In genomic region chr6:118897386-118897785, GRCh38 we compare ENCODE assay signal across 15 cellular contexts. TPM values are rescaled to one million over a fixed set of nuclear protein-coding genes. Genes with fewer than 3 reads are reported as not detected.
DNase-seq lines count a peak whose midpoint lies in the region; ATAC-seq, FAIRE-seq and TF ChIP-seq lines count a peak whose summit lies in the region.
"Had no signal": no experiment of that assay in that cellular context is flagged by ENCODE, and none has a peak within 500 bp of the region (broad histone marks: within the 10 kb centered on the region; RNA-seq: fewer than 3 reads in every experiment).

No MANE protein-coding gene starts in this region.

- H3K4me3 Mint-ChIP-seq in CD8-positive, alpha-beta memory T cell: peak overlapping the region in 6 of 7 donors; percentile 34 to 71 (median 53)
- peak overlapping the region; percentile 26 for H3K4me3 Mint-ChIP-seq in T-helper 17 cell
- H3K4me3 Mint-ChIP-seq: mesothelial cell of epicardium had no signal

- no peak for TF ChIP-seq RAD21 in A549 (conservative IDR thresholded peaks at IDR 0.05 in 1 of 2, IDR thresholded peaks at IDR 0.05 in 1 of 2)

- CTCF ChIA-PET in A549 (lab: Yijun Ruan, JAX): interaction anchor here (0.5 to 1.2 kb wide), 5 partner anchors 10 to 213 kb away, joined by 3 to 4 read pairs (median 3); no protein-coding TSS in a partner anchor
- CTCF ChIA-PET in CD8-positive, alpha-beta memory T cell (lab: Charles Lee): interaction anchor here (1.0 to 5.4 kb wide), 7 partner anchors 32 to 213 kb away, joined by 3 to 44 read pairs (median 4); no protein-coding TSS in a partner anchor

- H3K9ac ChIP-seq in mesenchymal stem cell (ENCODE audit: low read length): no peak overlapping the region

- H3K27ac Mint-ChIP-seq in CD8-positive, alpha-beta memory T cell: peak overlapping the region in 6 of 8 donors; percentile 18 to 66 (median 42)
- H3K27ac Mint-ChIP-seq in T-helper 17 cell: peak overlapping the region; percentile 9
- H3K27ac Mint-ChIP-seq: mesothelial cell of epicardium had no signal

- H3K4me1 ChIP-seq in A549 (peaks cover 15% of the 10 kb centered on the region; the same call in 2 of the 3 replicates), mesenchymal stem cell (ENCODE audit: control insufficient read depth, insufficient read depth, low read depth, low read length) (peaks cover 3% of the 10 kb centered on the region)
- H3K4me1 ChIP-seq in CD8-positive, alpha-beta memory T cell (ENCODE audit: insufficient read depth, low read length): peaks cover 59% of the 10 kb centered on the region
- H3K4me1 ChIP-seq: prostate gland had no signal

- no peak overlapping the region for H3K14ac ChIP-seq in mesenchymal stem cell (ENCODE audit: low read length in 2 of 2)

- peaks cover 2% of the 10 kb centered on the region for H3K79me1 ChIP-seq in mesenchymal stem cell (replicated peaks; ENCODE audit: low read length, poor library complexity, severe bottlenecking)

- POLR2A ChIA-PET in A549 (lab: Yijun Ruan, JAX): no interaction called here
- POLR2A ChIA-PET in CD8-positive, alpha-beta memory T cell (lab: Charles Lee): interaction anchor here (0.6 to 2.0 kb wide), 7 partner anchors 36 to 1414 kb away, joined by 3 to 8 read pairs (median 3); partner anchors contain the start of gene MCM9

- no peaks in the 10 kb centered on the region for H3K27me3 ChIP-seq in CD8-positive, alpha-beta memory T cell (ENCODE audit: insufficient read depth, low read length, poor library complexity, severe bottlenecking)
- no peaks in the 10 kb centered on the region for H3K27me3 ChIP-seq in mesenchymal stem cell (ENCODE audit: control insufficient read depth in 1 of 2, insufficient read depth in 1 of 2, low read length in 2 of 2)
- H3K27me3 ChIP-seq: tibial artery had no signal

- FAIRE-seq in A549 (lab: Jason Lieb, UNC): no peak
- FAIRE-seq: islet of Langerhans had no signal

- no peak overlapping the region for H2AK5ac ChIP-seq in mesenchymal stem cell (ENCODE audit: low read length, severe bottlenecking)

- H3K4me2 ChIP-seq in A549 (peak overlapping the region; percentile 76; the same call in 1 of the 3 replicates), mesenchymal stem cell (ENCODE audit: low read length, poor library complexity, severe bottlenecking) (no peak overlapping the region)

- H2BK12ac ChIP-seq in mesenchymal stem cell (ENCODE audit: low read length in 2 of 2): no peak overlapping the region

- peaks cover 7 to 58% (median 13%) of the 10 kb centered on the region in 3 donors for H3K36me3 Mint-ChIP-seq in CD8-positive, alpha-beta memory T cell
- H3K36me3 Mint-ChIP-seq in T-helper 17 cell (ENCODE audit: low read depth): peaks cover 13% of the 10 kb centered on the region

- no peak overlapping the region for H3K18ac ChIP-seq in mesenchymal stem cell (ENCODE audit: low read depth in 1 of 2, low read length in 2 of 2)

- H3K27ac ChIP-seq in A549: peak overlapping the region; percentile 87 to 91
- H3K27ac ChIP-seq in CD8-positive, alpha-beta memory T cell (ENCODE audit: low read depth, low read length): no peak overlapping the region
- no peak overlapping the region for H3K27ac ChIP-seq in mesenchymal stem cell (ENCODE audit: low read length, poor library complexity, severe bottlenecking)
- H3K27ac ChIP-seq: prostate gland, tibial artery had no signal

- H3K27me3 Mint-ChIP-seq in CD8-positive, alpha-beta memory T cell: peaks cover 0 to 3% of the 10 kb centered on the region in 2 donors
- no peaks in the 10 kb centered on the region for H3K27me3 Mint-ChIP-seq in T-helper 17 cell

- no peak overlapping the region for H3K4ac ChIP-seq in mesenchymal stem cell (ENCODE audit: low read depth in 1 of 2, low read length in 2 of 2)

- H3K9me3 ChIP-seq in A549 (no peaks in the 10 kb centered on the region), T-helper 17 cell (ENCODE audit: control insufficient read depth, low read length, poor library complexity, severe bottlenecking) (no peaks in the 10 kb centered on the region), mesenchymal stem cell (ENCODE audit: control insufficient read depth, low read length) (no peaks in the 10 kb centered on the region)
- H3K9me3 ChIP-seq in CD8-positive, alpha-beta memory T cell (ENCODE audit: low read length): no peaks in the 10 kb centered on the region
- H3K9me3 ChIP-seq: prostate gland, tibial artery had no signal

- DNase-seq in A549 (ENCODE audit: low read depth in 1 of 2, low spot score in 1 of 2) (no peak), T-helper 17 cell (no peak), mesenchymal stem cell (no peak), GM10266 (ENCODE audit: extremely low spot score) (no peak), DMS79 (lab: John Stamatoyannopoulos, UW) (no peak)
- no peak for DNase-seq in CD8-positive, alpha-beta memory T cell
- DNase-seq: aorta; NCI-H2171 treated with DMSO at 0.1 percent for 48 hours; stimulated activated CD4-positive, alpha-beta T cell treated with anti-CD3 and anti-CD28 coated beads, Interleukin-15, amount 100 ng/mL, for 24 hours; tibial artery had no signal

- no peak overlapping the region for H2BK120ac ChIP-seq in mesenchymal stem cell (ENCODE audit: low read depth, low read length)

- no peak overlapping the region for H4K91ac ChIP-seq in mesenchymal stem cell (ENCODE audit: low read length)

- TF ChIP-seq CTCF in A549 (IDR thresholded peaks at IDR 0.05): no peak
- no peak for TF ChIP-seq CTCF in GM10266 (IDR thresholded peaks at IDR 0.05; ENCODE audit: control insufficient read depth, insufficient read depth, low read depth, missing control alignments)

- H4K8ac ChIP-seq in mesenchymal stem cell (ENCODE audit: low read length): no peak overlapping the region

- H3K23ac ChIP-seq in mesenchymal stem cell (ENCODE audit: low read length in 2 of 2): no peak overlapping the region

- peak overlapping the region; percentile 31 for H2BK5ac ChIP-seq in mesenchymal stem cell (ENCODE audit: low read depth, low read length, poor library complexity, severe bottlenecking)

- no peak for TF ChIP-seq EP300 in A549 (IDR thresholded peaks at IDR 0.05)

- peaks cover 8% of the 10 kb centered on the region for H3K36me3 ChIP-seq in CD8-positive, alpha-beta memory T cell (ENCODE audit: insufficient read depth, low read length)
- peaks cover 0 to 24% of the 10 kb centered on the region in 2 experiments for H3K36me3 ChIP-seq in mesenchymal stem cell (ENCODE audit: control insufficient read depth in 1 of 2, insufficient read depth in 2 of 2, low read depth in 1 of 2, low read length in 2 of 2)
- H3K36me3 ChIP-seq: prostate gland had no signal

- TF ChIP-seq POLR2A in A549 (IDR thresholded peaks at IDR 0.05; ENCODE audit: low read length): no peak

- peaks cover 57 to 73% (median 69%) of the 10 kb centered on the region in 3 donors for H3K4me1 Mint-ChIP-seq in CD8-positive, alpha-beta memory T cell
- H3K4me1 Mint-ChIP-seq in T-helper 17 cell: peaks cover 52% of the 10 kb centered on the region

- no peak overlapping the region for H2BK15ac ChIP-seq in mesenchymal stem cell (ENCODE audit: low read depth, poor library complexity, severe bottlenecking)

- H3K9me3 Mint-ChIP-seq in CD8-positive, alpha-beta memory T cell: peaks cover 0 to 1% (median 0%) of the 10 kb centered on the region in 5 donors
- H3K9me3 Mint-ChIP-seq: mesothelial cell of epicardium had no signal

- H2AFZ ChIP-seq in mesenchymal stem cell (ENCODE audit: low read depth, low read length): no peak overlapping the region

- ATAC-seq in A549: no peak
- ATAC-seq in T-helper 17 cell: no peak
- no peak for ATAC-seq in GM18867 (IDR thresholded peaks at IDR 0.05; ENCODE audit: unreplicated experiment)
- no peak for ATAC-seq in GM21786 (IDR thresholded peaks at IDR 0.05; ENCODE audit: unreplicated experiment)

- H3K4me3 ChIP-seq in A549: no peak overlapping the region
- no peak overlapping the region for H3K4me3 ChIP-seq in CD8-positive, alpha-beta memory T cell (ENCODE audit: low read length)
- H3K4me3 ChIP-seq in mesenchymal stem cell (ENCODE audit: insufficient read depth in 1 of 2, low read depth in 1 of 2, low read length in 2 of 2): no peak overlapping the region
- H3K4me3 ChIP-seq: prostate gland, tibial artery had no signal

TF ChIP-seq in A549, 52 proteins besides CTCF, POLR2A, EP300 and RAD21 (continues in another document):
- TF ChIP-seq TP53 (CRISPR knock-in tag; IDR thresholded peaks at IDR 0.05) (no peak), NFE2L2 (conservative IDR thresholded peaks at IDR 0.05; ENCODE audit: low read length) (no peak), CBX8 (IDR thresholded peaks at IDR 0.05) (no peak), FOXS1 (CRISPR knock-in tag; IDR thresholded peaks at IDR 0.05) (no peak), ZSCAN20 (CRISPR knock-in tag; IDR thresholded peaks at IDR 0.05) (no peak), RARB (CRISPR knock-in tag; IDR thresholded peaks at IDR 0.05) (no peak), TFCP2L1 (CRISPR knock-in tag; IDR thresholded peaks at IDR 0.05) (no peak), MYC (IDR thresholded peaks at IDR 0.05; ENCODE audit: borderline replicate concordance, low read length) (no peak)
- TF ChIP-seq, protein P1, sequence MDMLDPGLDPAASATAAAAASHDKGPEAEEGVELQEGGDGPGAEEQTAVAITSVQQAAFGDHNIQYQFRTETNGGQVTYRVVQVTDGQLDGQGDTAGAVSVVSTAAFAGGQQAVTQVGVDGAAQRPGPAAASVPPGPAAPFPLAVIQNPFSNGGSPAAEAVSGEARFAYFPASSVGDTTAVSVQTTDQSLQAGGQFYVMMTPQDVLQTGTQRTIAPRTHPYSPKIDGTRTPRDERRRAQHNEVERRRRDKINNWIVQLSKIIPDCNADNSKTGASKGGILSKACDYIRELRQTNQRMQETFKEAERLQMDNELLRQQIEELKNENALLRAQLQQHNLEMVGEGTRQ (IDR thresholded peaks at IDR 0.05): no peak

RNA-seq across cellular contexts. Expression of gene ASF1A, which starts 3.4 kb away (rescaled TPM):
- polyA plus RNA-seq in A549 (2011; rRNA removed) (15.9 and 24.6 TPM in 2 replicates), A549 (2017; fragmentation: RNase III; extraction: RNeasy Plus Mini Kit Qiagen cat#74134 plus additional on column Dnase treatment) (11.8 to 13.1 TPM (median 12.2 TPM) in 3 replicates)
- polyA plus RNA-seq in A549 (2012; cell fraction: cytosol; rRNA removed): 3.6 and 6.4 TPM in 2 replicates
- polyA plus RNA-seq in A549 (2012; cell fraction: nucleus; rRNA removed): 4.3 and 5.6 TPM in 2 replicates
- polyA minus RNA-seq in A549 (2011; rRNA and poly(A)+ RNA removed): 6.1 and 8.3 TPM in 2 replicates
- total RNA-seq in CD8-positive, alpha-beta memory T cell: 10 to 100 TPM; 42.6 to 46.1 TPM
- 57.2 TPM for polyA plus RNA-seq in CD8-positive, alpha-beta memory T cell
- 10 to 100 TPM; 14.4 to 20.6 TPM for total RNA-seq in T-helper 17 cell
- 18.2 TPM for polyA plus RNA-seq in mesenchymal stem cell (2013, experiment 1 of 2)
- polyA plus RNA-seq in mesenchymal stem cell (2013, experiment 2 of 2): 19.3 TPM

RNA-seq across cellular contexts. Expression of gene MCM9, which starts 37.6 kb away (rescaled TPM):
- polyA plus RNA-seq in A549 (2011; rRNA removed): 5.4 and 6.0 TPM in 2 replicates
- polyA plus RNA-seq in A549 (2012; cell fraction: cytosol; rRNA removed): 1.9 and 2.2 TPM in 2 replicates
- 2.1 and 3.5 TPM in 2 replicates for polyA plus RNA-seq in A549 (2012; cell fraction: nucleus; rRNA removed)
- 5.1 to 6.0 TPM (median 5.7 TPM) in 3 replicates for polyA plus RNA-seq in A549 (2017; fragmentation: RNase III; extraction: RNeasy Plus Mini Kit Qiagen cat#74134 plus additional on column Dnase treatment)
- polyA minus RNA-seq in A549 (2011; rRNA and poly(A)+ RNA removed): 10.6 and 11.9 TPM in 2 replicates
- total RNA-seq in CD8-positive, alpha-beta memory T cell: 10 to 100 TPM; 21.3 to 25.2 TPM
- 18.0 TPM for polyA plus RNA-seq in CD8-positive, alpha-beta memory T cell
- 10 to 100 TPM; 30.0 to 37.2 TPM for total RNA-seq in T-helper 17 cell
- polyA plus RNA-seq in mesenchymal stem cell (2013, experiment 1 of 2): 2.9 TPM
- polyA plus RNA-seq in mesenchymal stem cell (2013, experiment 2 of 2): 3.1 TPM

Comparison
In these comparisons a context has a peak if more than half of its experiments do, and no peak if none do; other contexts are left out.
1. H3K27ac ChIP-seq: peak in A549 (2 of 2); none in CD8-positive, alpha-beta memory T cell (single experiment) and mesenchymal stem cell (single experiment).